In genomic region chr6:79669766-79670165, GRCh38 we compare ENCODE assay signal across 27 cellular contexts.
"Had no signal": no experiment of that assay in that cellular context is flagged by ENCODE, and none has a peak within 500 bp of the region (broad histone marks: within the 10 kb centered on the region; RNA-seq: fewer than 3 reads in every experiment).

No MANE protein-coding gene starts in this region.

- ATAC-seq: activated CD4-positive, CD25-positive, alpha-beta regulatory T cell treated with anti-CD3 and anti-CD28 coated beads, Interleukin-2, amount 50 U/mL, for 24 hours; activated naive CD4-positive, alpha-beta T cell treated with anti-CD3 and anti-CD28 coated beads, Interleukin-2, amount 50 U/mL, for 72 hours; effector memory CD8-positive, alpha-beta T cell; left lobe of liver; sciatic nerve; stimulated activated memory B cell treated with anti-CD40 and anti-IgM and Interleukin-4, amounts not matched to agents 10 μg/mL and 1 μg/mL and 100 μg/mL, for 72 hours; T-cell had no signal

- H3K9me3 ChIP-seq: colonic mucosa, thoracic aorta had no signal

- H3K27ac Mint-ChIP-seq: activated CD4-positive, alpha-beta T cell treated with anti-CD3 and anti-CD28 coated beads, Interleukin-2, amount 10 ng/mL, durations not matched to agents 7 days and 5 days; activated naive CD4-positive, alpha-beta T cell treated with anti-CD3 and anti-CD28 coated beads, Interleukin-2, amount 50 U/mL, for 72 hours; effector memory CD8-positive, alpha-beta T cell; immature natural killer cell; stimulated activated memory B cell treated with anti-CD40 and anti-IgM and Interleukin-4, amounts not matched to agents 10 μg/mL and 1 μg/mL and 100 μg/mL, for 72 hours; T-helper 2 cell treated with Interferon-gamma antibody and Interleukin-4, amounts not matched to agents 5 μg/mL and 100 μg/mL, for 36 hours had no signal

- H3K4me3 Mint-ChIP-seq: activated CD4-positive, alpha-beta T cell treated with anti-CD3 and anti-CD28 coated beads, Interleukin-2, amount 10 ng/mL, durations not matched to agents 7 days and 5 days; effector memory CD8-positive, alpha-beta T cell; immature natural killer cell; stimulated activated memory B cell treated with anti-CD40 and anti-IgM and Interleukin-4, amounts not matched to agents 10 μg/mL and 1 μg/mL and 100 μg/mL, for 72 hours; T-cell; T-helper 2 cell treated with Interferon-gamma antibody and Interleukin-4, amounts not matched to agents 5 μg/mL and 100 μg/mL, for 36 hours had no signal

- H2AFZ ChIP-seq: hepatocyte had no signal

- H3K27me3 Mint-ChIP-seq: activated CD4-positive, alpha-beta T cell treated with anti-CD3 and anti-CD28 coated beads, Interleukin-2, amount 10 ng/mL, durations not matched to agents 7 days and 5 days; effector memory CD8-positive, alpha-beta T cell; stimulated activated memory B cell treated with anti-CD40 and anti-IgM and Interleukin-4, amounts not matched to agents 10 μg/mL and 1 μg/mL and 100 μg/mL, for 72 hours; T-cell had no signal

- H3K27me3 ChIP-seq: colonic mucosa, dorsolateral prefrontal cortex, esophagus muscularis mucosa, hepatocyte had no signal

- H3K36me3 ChIP-seq: thoracic aorta had no signal

- H3K4me3 ChIP-seq: colonic mucosa, dorsolateral prefrontal cortex, esophagus muscularis mucosa, hepatocyte, thoracic aorta had no signal

- FAIRE-seq: bronchial epithelial cell, frontal cortex, small intestine, urothelium cell line had no signal

- H3K9me3 Mint-ChIP-seq: activated CD4-positive, alpha-beta T cell treated with anti-CD3 and anti-CD28 coated beads, Interleukin-2, amount 10 ng/mL, durations not matched to agents 7 days and 5 days; effector memory CD8-positive, alpha-beta T cell; stimulated activated memory B cell treated with anti-CD40 and anti-IgM and Interleukin-4, amounts not matched to agents 10 μg/mL and 1 μg/mL and 100 μg/mL, for 72 hours; T-cell; T-helper 2 cell treated with Interferon-gamma antibody and Interleukin-4, amounts not matched to agents 5 μg/mL and 100 μg/mL, for 36 hours had no signal

- H3K4me1 ChIP-seq: colonic mucosa had no signal

- H3K36me3 Mint-ChIP-seq: immature natural killer cell; stimulated activated memory B cell treated with anti-CD40 and anti-IgM and Interleukin-4, amounts not matched to agents 10 μg/mL and 1 μg/mL and 100 μg/mL, for 72 hours; T-cell had no signal

- DNase-seq: activated CD4-positive, alpha-beta T cell treated with anti-CD3 and anti-CD28 coated beads, Interleukin-2, amount 10 ng/mL, durations not matched to agents 7 days and 5 days; activated gamma-delta T cell treated with Interleukin-2 at 50 U/mL for 16 hours; activated T-cell treated with anti-CD3 and anti-CD28 coated beads, Interleukin-2, amount 50 U/mL, for 1 hour; amniotic stem cell; colonic mucosa; dorsolateral prefrontal cortex; effector memory CD8-positive, alpha-beta T cell; glutamatergic neuron; immature natural killer cell; mammary epithelial cell; midbrain; nucleus accumbens; small intestine; T-cell had no signal

- H3K4me2 ChIP-seq: hepatocyte had no signal

- H3K27ac ChIP-seq: colonic mucosa, thoracic aorta, VCaP had no signal
